ENCODE assay signal across 29 cellular contexts in the genomic region with DNA sequence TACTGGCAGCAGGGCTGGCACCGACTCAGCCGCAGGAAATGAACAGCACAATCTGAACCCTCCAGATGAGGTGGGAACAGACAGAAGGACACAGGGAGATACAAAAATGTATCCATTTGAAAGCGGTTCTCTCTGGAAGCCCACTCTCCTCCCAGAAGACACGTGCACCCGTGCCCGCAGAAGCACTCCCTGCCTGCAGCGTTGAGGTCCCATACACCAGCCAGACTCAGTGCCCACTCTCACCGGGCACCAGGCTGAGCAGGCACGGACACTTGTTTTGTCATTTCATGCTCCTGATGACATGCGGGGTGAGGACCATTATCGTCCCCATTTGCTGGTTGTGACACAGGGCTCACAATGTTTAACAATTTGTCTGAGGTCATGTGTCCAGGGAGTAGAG.
"Had no signal": no experiment of that assay in that cellular context is flagged by ENCODE, and none has a peak within 500 bp of the region (broad histone marks: within the 10 kb centered on the region; RNA-seq: fewer than 3 reads in every experiment).

No MANE protein-coding gene starts in this region.

- H3K4me1 Mint-ChIP-seq: immature natural killer cell; natural killer cell; stimulated activated naive CD8-positive, alpha-beta T cell treated with anti-CD3 and anti-CD28 coated beads, Interleukin-15, amount 100 ng/mL, for 72 hours had no signal

- H3K4me2 ChIP-seq: smooth muscle cell had no signal

- H3K27ac ChIP-seq: colonic mucosa, esophagus muscularis mucosa, left ventricle myocardium inferior, lower lobe of right lung, neutrophil, pancreas, right atrium auricular region, suprapubic skin, thyroid gland, uterus had no signal

- H3K36me3 Mint-ChIP-seq: immature natural killer cell, natural killer cell, type B pancreatic cell had no signal

- H3K9me3 Mint-ChIP-seq: dendritic cell treated with granulocyte-macrophage colony-stimulating factor and Interleukin-4, amounts not matched to agents 40 ng/mL and 50 ng/mL, for 4 days; immature natural killer cell; natural killer cell; stimulated activated naive CD8-positive, alpha-beta T cell treated with anti-CD3 and anti-CD28 coated beads, Interleukin-15, amount 100 ng/mL, for 72 hours; type B pancreatic cell had no signal

- H3K27me3 ChIP-seq: colonic mucosa, pancreas, thyroid gland, uterus had no signal

- H3K36me3 ChIP-seq: colonic mucosa, esophagus muscularis mucosa, left ventricle myocardium inferior, lower lobe of right lung, neutrophil, pancreas, right atrium auricular region, suprapubic skin, thyroid gland, uterus had no signal

- H3K4me3 Mint-ChIP-seq: dendritic cell treated with granulocyte-macrophage colony-stimulating factor and Interleukin-4, amounts not matched to agents 40 ng/mL and 50 ng/mL, for 4 days; immature natural killer cell; natural killer cell; stimulated activated naive CD8-positive, alpha-beta T cell treated with anti-CD3 and anti-CD28 coated beads, Interleukin-15, amount 100 ng/mL, for 72 hours; type B pancreatic cell had no signal

- H3K9me3 ChIP-seq: colonic mucosa, esophagus muscularis mucosa, lower lobe of right lung, neutrophil, pancreas, right atrium auricular region, suprapubic skin, thyroid gland, uterus had no signal

- H3K27ac Mint-ChIP-seq: dendritic cell treated with granulocyte-macrophage colony-stimulating factor and Interleukin-4, amounts not matched to agents 40 ng/mL and 50 ng/mL, for 4 days; immature natural killer cell; natural killer cell; progenitor cell of endocrine pancreas; stimulated activated naive CD8-positive, alpha-beta T cell treated with anti-CD3 and anti-CD28 coated beads, Interleukin-15, amount 100 ng/mL, for 72 hours; type B pancreatic cell had no signal

- H3K4me3 ChIP-seq: colonic mucosa, esophagus muscularis mucosa, left ventricle myocardium inferior, lower lobe of right lung, pancreas, right atrium auricular region, smooth muscle cell, suprapubic skin, thyroid gland, uterus had no signal

- ATAC-seq: left colon; lower lobe of right lung; natural killer cell; pancreas; sciatic nerve; stimulated activated naive CD8-positive, alpha-beta T cell treated with anti-CD3 and anti-CD28 coated beads, Interleukin-15, amount 100 ng/mL, for 72 hours had no signal

- DNase-seq: colonic mucosa; effector CD8-positive, alpha-beta T cell; foreskin melanocyte; hypothalamus; immature natural killer cell; islet precursor cell; kidney glomerular epithelial cell; left colon; left ventricle myocardium inferior; lower lobe of right lung; natural killer cell; pancreas; stimulated activated CD4-positive, alpha-beta T cell treated with anti-CD3 and anti-CD28 coated beads, Interleukin-12 subunit alpha, Interleukin-12 subunit beta, amount 100 ng/mL, for 4 hours; stimulated activated CD4-positive, alpha-beta T cell treated with anti-CD3 and anti-CD28 coated beads, Interleukin-1b, Interleukin-23, amount 100 ng/mL, for 48 hours; stimulated activated CD4-positive, alpha-beta T cell treated with anti-CD3 and anti-CD28 coated beads, Interleukin-4, amount 100 ng/mL, for 1 hour; stimulated activated CD8-positive, alpha-beta memory T cell treated with anti-CD3 and anti-CD28 coated beads, Interleukin-4, amount 100 ng/mL, for 48 hours; stimulated activated naive CD4-positive, alpha-beta T cell; stimulated activated naive CD8-positive, alpha-beta T cell treated with anti-CD3 and anti-CD28 coated beads, Interleukin-15, amount 100 ng/mL, for 72 hours; thyroid gland had no signal

- H3K4me1 ChIP-seq: colonic mucosa, left ventricle myocardium inferior, lower lobe of right lung, pancreas, right atrium auricular region, thyroid gland had no signal
